ENCODE assay signal across 8 cellular contexts in genomic region chr17:64028874-64029464, GRCh38. TPM values are rescaled to one million over a fixed set of nuclear protein-coding genes. Genes with fewer than 3 reads are reported as not detected.
DNase-seq lines count a peak whose midpoint lies in the region; ATAC-seq and TF ChIP-seq lines count a peak whose summit lies in the region.

No MANE protein-coding gene starts in this region.

- H2BK5ac ChIP-seq in IMR-90 (ENCODE audit: low read depth, low read length, poor library complexity, severe bottlenecking): no peak overlapping the region

- H3K36me3 ChIP-seq in IMR-90 (ENCODE audit: control insufficient read depth, insufficient read depth, low read length) (no peaks in the 10 kb centered on the region), aorta (ENCODE audit: control insufficient read depth in 1 of 2, insufficient read depth in 2 of 2, low read length in 1 of 2) (no peaks in the 10 kb centered on the region)

- H4K91ac ChIP-seq in IMR-90 (ENCODE audit: insufficient read depth, low read depth, low read length): no peak overlapping the region

- H3K27ac Mint-ChIP-seq in activated T-helper 1 cell treated with anti-CD3 and anti-CD28 coated beads, Interleukin-12 subunit alpha, Interleukin-12 subunit beta, Interleukin-2, Interleukin-4 antibody, amounts not matched to agents 30 ng/mL and 10 ng/mL and 1 ng/mL, durations not matched to agents 14 hours and 24 hours and 36 hours: no peak overlapping the region

- H2AK9ac ChIP-seq in IMR-90 (replicated peaks; ENCODE audit: low read depth, low read length, poor library complexity): no peak overlapping the region

- DNase-seq in DMS53 (lab: John Stamatoyannopoulos, UW) (peak; percentile 76), IMR-90 (peak; percentile 67), RPMI7951 (ENCODE audit: low read depth) (peak; percentile 53), foreskin keratinocyte (peak in 1 of 2 donors; percentile 47), pons (ENCODE audit: low spot score) (peak; percentile 66), aorta (peak in 1 of 2 donors; percentile 75)
- peak; percentile 59 for DNase-seq in activated T-helper 1 cell treated with anti-CD3 and anti-CD28 coated beads, Interleukin-12 subunit alpha, Interleukin-12 subunit beta, Interleukin-2, Interleukin-4 antibody, amounts not matched to agents 30 ng/mL and 10 ng/mL and 1 ng/mL, durations not matched to agents 14 hours and 24 hours and 36 hours (ENCODE audit: low spot score)

- H2AK5ac ChIP-seq in IMR-90 (ENCODE audit: low read depth, low read length): no peak overlapping the region

- H2BK15ac ChIP-seq in IMR-90 (ENCODE audit: low read depth, low read length): no peak overlapping the region

- H4K8ac ChIP-seq in IMR-90 (ENCODE audit: low read depth in 2 of 2, low read length in 2 of 2): no peak overlapping the region

- no peak overlapping the region for H3K9ac ChIP-seq in IMR-90 (ENCODE audit: low read depth, low read length)

- no peaks in the 10 kb centered on the region for H3K9me1 ChIP-seq in IMR-90 (ENCODE audit: insufficient read depth, low read length)

- H3K27me3 ChIP-seq in IMR-90 (ENCODE audit: control insufficient read depth, insufficient read depth, low read length) (no peaks in the 10 kb centered on the region), foreskin keratinocyte (no peaks in the 10 kb centered on the region), aorta (ENCODE audit: control insufficient read depth in 1 of 2, insufficient read depth in 2 of 2, low read length in 1 of 2) (no peaks in the 10 kb centered on the region)

- POLR2A ChIA-PET in IMR-90 (lab: Charles Lee; ENCODE audit: unreplicated experiment): no interaction called here

- H3K23ac ChIP-seq in IMR-90 (ENCODE audit: low read depth, low read length): no peak overlapping the region

- CTCF ChIA-PET in IMR-90 (lab: Yijun Ruan, JAX): interaction anchor here (0.7 to 4.1 kb wide), 16 partner anchors 9 to 253 kb away, joined by 3 to 74 read pairs (median 4); partner anchors contain the start of genes ERN1 and ICAM2

- H2BK120ac ChIP-seq in IMR-90 (ENCODE audit: low read depth, low read length): no peak overlapping the region

- H3K9me3 ChIP-seq in IMR-90 (ENCODE audit: control insufficient read depth, insufficient read depth, low read length): no peaks in the 10 kb centered on the region
- no peaks in the 10 kb centered on the region for H3K9me3 ChIP-seq in aorta (ENCODE audit: control insufficient read depth, low read length)

- H3K27me3 Mint-ChIP-seq in activated T-helper 1 cell treated with anti-CD3 and anti-CD28 coated beads, Interleukin-12 subunit alpha, Interleukin-12 subunit beta, Interleukin-2, Interleukin-4 antibody, amounts not matched to agents 30 ng/mL and 10 ng/mL and 1 ng/mL, durations not matched to agents 14 hours and 24 hours and 36 hours (ENCODE audit: insufficient read depth): no peaks in the 10 kb centered on the region

- TF ChIP-seq CTCF in IMR-90 (conservative IDR thresholded peaks at IDR 0.05; ENCODE audit: low read depth, low read length) (peak; percentile 72), foreskin keratinocyte (conservative IDR thresholded peaks at IDR 0.05) (peak; percentile 89)

- peaks cover 40% of the 10 kb centered on the region for H3K4me1 Mint-ChIP-seq in activated T-helper 1 cell treated with anti-CD3 and anti-CD28 coated beads, Interleukin-12 subunit alpha, Interleukin-12 subunit beta, Interleukin-2, Interleukin-4 antibody, amounts not matched to agents 30 ng/mL and 10 ng/mL and 1 ng/mL, durations not matched to agents 14 hours and 24 hours and 36 hours (ENCODE audit: low read depth)

- no peak overlapping the region for H3K56ac ChIP-seq in IMR-90 (ENCODE audit: extremely low read depth, insufficient read depth, low read length)

- H3K79me1 ChIP-seq in IMR-90 (ENCODE audit: low read depth in 1 of 2, low read length in 2 of 2): no peaks in the 10 kb centered on the region

- H2AFZ ChIP-seq in IMR-90 (replicated peaks; ENCODE audit: low read length, poor library complexity): no peak overlapping the region

- H4K5ac ChIP-seq in IMR-90 (ENCODE audit: low read depth, low read length): no peak overlapping the region

- no peak for TF ChIP-seq POLR2A in IMR-90 (IDR thresholded peaks at IDR 0.05; ENCODE audit: low read depth, low read length)

- H3K4me3 ChIP-seq in IMR-90 (ENCODE audit: insufficient read depth, low read depth, low read length) (no peak overlapping the region), aorta (ENCODE audit: low read length in 2 of 2) (no peak overlapping the region)

- dilution Hi-C loops in IMR-90 (cut with HindIII; ENCODE audit: low sequenced_read_pairs, unreplicated experiment): no loop called here

- H3K4me1 ChIP-seq in IMR-90 (ENCODE audit: control insufficient read depth, insufficient read depth, low read length) (0 out of 2 replicates have a peak, but pooled peaks cover 2% of the 10 kb centered on the region), foreskin keratinocyte (peaks cover 10% of the 10 kb centered on the region), aorta (ENCODE audit: control insufficient read depth in 1 of 2, insufficient read depth in 2 of 2, low read length in 2 of 2) (no peaks in the 10 kb centered on the region)

- no peak overlapping the region for H3K4me3 Mint-ChIP-seq in activated T-helper 1 cell treated with anti-CD3 and anti-CD28 coated beads, Interleukin-12 subunit alpha, Interleukin-12 subunit beta, Interleukin-2, Interleukin-4 antibody, amounts not matched to agents 30 ng/mL and 10 ng/mL and 1 ng/mL, durations not matched to agents 14 hours and 24 hours and 36 hours

- TF ChIP-seq RAD21 in IMR-90 (IDR thresholded peaks at IDR 0.05; ENCODE audit: low read length): peak; percentile 76

- no peak overlapping the region for H3K14ac ChIP-seq in IMR-90 (replicated peaks; ENCODE audit: low read depth, low read length)

- H3K9me3 Mint-ChIP-seq in activated T-helper 1 cell treated with anti-CD3 and anti-CD28 coated beads, Interleukin-12 subunit alpha, Interleukin-12 subunit beta, Interleukin-2, Interleukin-4 antibody, amounts not matched to agents 30 ng/mL and 10 ng/mL and 1 ng/mL, durations not matched to agents 14 hours and 24 hours and 36 hours: no peaks in the 10 kb centered on the region

- no peak overlapping the region for H3K4ac ChIP-seq in IMR-90 (ENCODE audit: low read depth, low read length)

- no peaks in the 10 kb centered on the region for H4K20me1 ChIP-seq in IMR-90 (ENCODE audit: insufficient read depth, low read length)

- H3K27ac ChIP-seq in IMR-90 (ENCODE audit: insufficient read depth, low read length): no peak overlapping the region
- H3K27ac ChIP-seq in foreskin keratinocyte: no peak overlapping the region
- no peak overlapping the region for H3K27ac ChIP-seq in aorta (ENCODE audit: low read depth in 1 of 2, low read length in 2 of 2)

- BruUV-seq in IMR-90 (replicated peaks; lab: Mats Ljungman, UMichigan): no TSS peak

- intact Hi-C loops in IMR-90 (cut with micrococcal nuclease) (loop anchor here (1.0 kb wide), 2 partner anchors 104 to 253 kb away; no protein-coding TSS in a partner anchor), aorta (cut with DNase I) (loop anchor here (2.0 to 10.0 kb wide), 5 partner anchors 102 to 256 kb away; partner anchors contain the start of genes ERN1 (in 2 of the 2), GH1 (in 2 of the 2) and CSHL1 (in 1 of the 2))
- intact Hi-C loops in activated T-helper 1 cell treated with anti-CD3 and anti-CD28 coated beads, Interleukin-12 subunit alpha, Interleukin-12 subunit beta, Interleukin-2, Interleukin-4 antibody, amounts not matched to agents 30 ng/mL and 10 ng/mL and 1 ng/mL, durations not matched to agents 14 hours and 24 hours and 36 hours (cut with micrococcal nuclease): loop anchor here (1.0 to 10.0 kb wide), 9 partner anchors 33 to 756 kb away; partner anchors contain the start of genes CD79B, POLG2 and TEX2

- WGBS in IMR-90 (ENCODE audit: extremely low coverage in 2 of 2, insufficient read length in 1 of 2), 2 experiments: no CpG with 5 or more reads among the region's 3 CpGs
- WGBS in aorta, 2 donors: 25 to 29% methylated on average over 3 of the region's 3 CpGs

- in situ Hi-C loops in IMR-90 (cut with MboI; ENCODE audit: low sequenced_read_pairs): loop anchor here (10.0 kb wide), 2 partner anchors 114 to 256 kb away; partner anchors contain the start of genes CSHL1 and GH1

- no peak overlapping the region for H3K18ac ChIP-seq in IMR-90 (ENCODE audit: low read depth, low read length)

- ATAC-seq in IMR-90 (ENCODE audit: low read depth): peak; percentile 81
- peak; percentile 58 for ATAC-seq in foreskin keratinocyte
- ATAC-seq in aorta (ENCODE audit: low FRiP score): peak; percentile 70
- no peak for ATAC-seq in HG03175 (IDR thresholded peaks at IDR 0.05; ENCODE audit: unreplicated experiment)

- no peak overlapping the region for H2BK20ac ChIP-seq in IMR-90 (ENCODE audit: low read depth, low read length)

- H3K4me2 ChIP-seq in IMR-90 (ENCODE audit: low read depth, low read length): no peak overlapping the region

- H3K36me3 Mint-ChIP-seq in activated T-helper 1 cell treated with anti-CD3 and anti-CD28 coated beads, Interleukin-12 subunit alpha, Interleukin-12 subunit beta, Interleukin-2, Interleukin-4 antibody, amounts not matched to agents 30 ng/mL and 10 ng/mL and 1 ng/mL, durations not matched to agents 14 hours and 24 hours and 36 hours (ENCODE audit: low read depth): peaks cover 14% of the 10 kb centered on the region

RNA-seq across cellular contexts. Expression of gene ICAM2, which starts 8.5 kb away (rescaled TPM):
- 0.28 TPM in 1 of 2 replicates, not detected in the other for total RNA-seq in IMR-90 (2012; rRNA removed)
- 0.12 and 0.17 TPM in 2 replicates for polyA plus RNA-seq in IMR-90 (2012; rRNA removed)
- polyA plus RNA-seq in IMR-90 (2012; cell fraction: cytosol; rRNA removed): 0.38 and 0.51 TPM in 2 replicates
- 0.08 and 0.14 TPM in 2 replicates for polyA plus RNA-seq in IMR-90 (2012; cell fraction: nucleus; rRNA removed; ENCODE audit: low replicate concordance)
- not detected in 2 replicates for total RNA-seq in RPMI7951 (2014; rRNA removed; shearing (Covaris generic))
- total RNA-seq in activated T-helper 1 cell treated with anti-CD3 and anti-CD28 coated beads, Interleukin-12 subunit alpha, Interleukin-12 subunit beta, Interleukin-2, Interleukin-4 antibody, amounts not matched to agents 30 ng/mL and 10 ng/mL and 1 ng/mL, durations not matched to agents 14 hours and 24 hours and 36 hours: 58.3 and 62.1 TPM in 2 replicates
- 0.14 and 0.48 TPM in 2 replicates for total RNA-seq in foreskin keratinocyte
- 0.46 and 0.54 TPM in 2 replicates for polyA plus RNA-seq in foreskin keratinocyte
- 10 to 100 TPM; 24.9 to 36.0 TPM for total RNA-seq in aorta
- 1 to 10 TPM; 3.9 to 9.7 TPM for polyA plus RNA-seq in aorta

RNA-seq across cellular contexts. Expression of gene PRR29, which starts 30.8 kb away (rescaled TPM):
- total RNA-seq in IMR-90 (2012; rRNA removed): under 0.01 TPM in 1 of 2 replicates, not detected in the other
- polyA plus RNA-seq in IMR-90 (2012; rRNA removed): 0.11 and 0.17 TPM in 2 replicates
- 0.37 and 1.6 TPM in 2 replicates for polyA plus RNA-seq in IMR-90 (2012; cell fraction: cytosol; rRNA removed)
- polyA plus RNA-seq in IMR-90 (2012; cell fraction: nucleus; rRNA removed; ENCODE audit: low replicate concordance): 1.4 and 1.5 TPM in 2 replicates
- not detected in 2 replicates for total RNA-seq in RPMI7951 (2014; rRNA removed; shearing (Covaris generic))
- 0.44 and 0.91 TPM in 2 replicates for total RNA-seq in activated T-helper 1 cell treated with anti-CD3 and anti-CD28 coated beads, Interleukin-12 subunit alpha, Interleukin-12 subunit beta, Interleukin-2, Interleukin-4 antibody, amounts not matched to agents 30 ng/mL and 10 ng/mL and 1 ng/mL, durations not matched to agents 14 hours and 24 hours and 36 hours
- 0.03 TPM in 1 of 2 replicates, not detected in the other for total RNA-seq in foreskin keratinocyte
- polyA plus RNA-seq in foreskin keratinocyte: 0.03 and 0.06 TPM in 2 replicates
- total RNA-seq in aorta: under 1 TPM; 0.62 to 0.84 TPM
- polyA plus RNA-seq in aorta: under 1 TPM in 1 of 2 donors, not detected in 1; 0.10 TPM

RNA-seq across cellular contexts. Expression of gene SCN4A, which starts 56.3 kb away (rescaled TPM):
- total RNA-seq in IMR-90 (2012; rRNA removed) (not detected in 2 replicates), foreskin keratinocyte (not detected in 2 replicates), aorta (1 to 10 TPM; 1.5 to 3.2 TPM)
- polyA plus RNA-seq in IMR-90 (2012; rRNA removed) (not detected in 2 replicates), foreskin keratinocyte (not detected in 2 replicates), aorta (under 1 TPM in 1 of 2 donors, not detected in 1; 0.03 TPM)
- polyA plus RNA-seq in IMR-90 (2012; cell fraction: cytosol; rRNA removed): under 0.01 TPM in 1 of 2 replicates, not detected in the other
- polyA plus RNA-seq in IMR-90 (2012; cell fraction: nucleus; rRNA removed; ENCODE audit: low replicate concordance): 0.01 and 0.07 TPM in 2 replicates
- not detected in 2 replicates for total RNA-seq in RPMI7951 (2014; rRNA removed; shearing (Covaris generic))
- total RNA-seq in activated T-helper 1 cell treated with anti-CD3 and anti-CD28 coated beads, Interleukin-12 subunit alpha, Interleukin-12 subunit beta, Interleukin-2, Interleukin-4 antibody, amounts not matched to agents 30 ng/mL and 10 ng/mL and 1 ng/mL, durations not matched to agents 14 hours and 24 hours and 36 hours: 0.13 and 0.22 TPM in 2 replicates

Comparison
In these comparisons a context has a peak if more than half of its experiments do, and no peak if none do; other contexts are left out.
1. RNA of gene ICAM2, which starts 8.5 kb away (total RNA-seq): 58.3 to 62.1 TPM in activated T-helper 1 cell treated with anti-CD3 and anti-CD28 coated beads, Interleukin-12 subunit alpha, Interleukin-12 subunit beta, Interleukin-2, Interleukin-4 antibody, amounts not matched to agents 30 ng/mL and 10 ng/mL and 1 ng/mL, durations not matched to agents 14 hours and 24 hours and 36 hours and 24.9 to 36.0 TPM in aorta; 0.14 to 0.48 TPM in foreskin keratinocyte, 0.28 TPM in IMR-90 and not detected in RPMI7951; every median in the first group is over 10 times any median in the second.